26 cellular contexts compared by ENCODE assay signal in the genomic region with DNA sequence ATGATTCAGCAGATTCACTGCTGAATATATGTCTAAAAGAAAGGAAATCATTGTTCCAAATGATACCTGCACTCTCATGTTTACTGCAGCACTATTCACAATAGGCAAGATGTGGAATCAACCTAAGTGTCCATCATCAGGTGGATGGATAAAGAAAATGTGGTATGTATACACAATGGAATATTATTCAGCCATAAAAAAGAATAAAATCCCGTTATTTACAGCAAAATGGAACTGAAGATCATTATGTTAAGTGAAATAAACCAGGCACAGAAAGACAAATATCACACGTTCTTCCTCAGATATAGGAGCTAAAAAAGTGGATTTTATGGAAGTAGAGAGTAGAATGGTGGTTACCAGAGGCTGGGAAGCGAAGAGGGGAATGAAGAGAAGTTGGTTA.
DNase-seq lines count a peak whose midpoint lies in the region; ATAC-seq and TF ChIP-seq lines count a peak whose summit lies in the region.
"Had no signal": no experiment of that assay in that cellular context is flagged by ENCODE, and none has a peak within 500 bp of the region (broad histone marks: within the 10 kb centered on the region; RNA-seq: fewer than 3 reads in every experiment).

No MANE protein-coding gene starts in this region.

- no peaks in the 10 kb centered on the region for H3K36me3 ChIP-seq in OCI-LY3 (replicated peaks; ENCODE audit: low read depth, low read length)

- H3K27ac Mint-ChIP-seq in stimulated activated naive CD8-positive, alpha-beta T cell treated with anti-CD3 and anti-CD28 coated beads, Interleukin-15, Interleukin-2, amounts not matched to agents 100 ng/mL and 50 ng/mL, for 24 hours: peak overlapping the region; percentile 42
- peak overlapping the region; percentile 26 for H3K27ac Mint-ChIP-seq in central memory CD8-positive, alpha-beta T cell (ENCODE audit: low read depth)
- H3K27ac Mint-ChIP-seq: GM23338, H9, HFFc6 had no signal

- no peak overlapping the region for H3K4me3 Mint-ChIP-seq in stimulated activated naive CD8-positive, alpha-beta T cell treated with anti-CD3 and anti-CD28 coated beads, Interleukin-15, Interleukin-2, amounts not matched to agents 100 ng/mL and 50 ng/mL, for 24 hours
- no peak overlapping the region for H3K4me3 Mint-ChIP-seq in central memory CD8-positive, alpha-beta T cell
- H3K4me3 Mint-ChIP-seq: CD4-positive, CD25-positive, alpha-beta regulatory T cell; GM23338; H9; HFFc6 had no signal

- H3K36me3 Mint-ChIP-seq in stimulated activated naive CD8-positive, alpha-beta T cell treated with anti-CD3 and anti-CD28 coated beads, Interleukin-15, Interleukin-2, amounts not matched to agents 100 ng/mL and 50 ng/mL, for 24 hours (ENCODE audit: low read depth): peaks cover 40% of the 10 kb centered on the region
- peaks cover 7% of the 10 kb centered on the region for H3K36me3 Mint-ChIP-seq in central memory CD8-positive, alpha-beta T cell (ENCODE audit: insufficient read depth)

- H3K4me1 Mint-ChIP-seq in stimulated activated naive CD8-positive, alpha-beta T cell treated with anti-CD3 and anti-CD28 coated beads, Interleukin-15, Interleukin-2, amounts not matched to agents 100 ng/mL and 50 ng/mL, for 24 hours (ENCODE audit: low read depth): peaks cover 22% of the 10 kb centered on the region
- H3K4me1 Mint-ChIP-seq in central memory CD8-positive, alpha-beta T cell: peaks cover 33% of the 10 kb centered on the region

- peaks cover 48% of the 10 kb centered on the region for H3K4me1 ChIP-seq in OCI-LY3 (ENCODE audit: low read length)

- H3K9ac ChIP-seq in OCI-LY3 (ENCODE audit: low read length): no peak overlapping the region
- H3K9ac ChIP-seq: BLaER1, KMS-11 had no signal

- no peak overlapping the region for H3K4me3 ChIP-seq in OCI-LY3 (ENCODE audit: low read length)
- H3K4me3 ChIP-seq: BLaER1, GM23338 had no signal

- TF ChIP-seq CTCF in OCI-LY3 (IDR thresholded peaks at IDR 0.05; ENCODE audit: low read depth, low read length): no peak

- no peaks in the 10 kb centered on the region for H4K20me1 ChIP-seq in OCI-LY3 (ENCODE audit: insufficient read depth, low read length)

- H3K4me2 ChIP-seq in OCI-LY3 (ENCODE audit: low read length): peak overlapping the region; percentile 79
- H3K4me2 ChIP-seq: BLaER1, GM23338, KMS-11 had no signal

- peaks cover 6% of the 10 kb centered on the region for H3K9me3 Mint-ChIP-seq in stimulated activated naive CD8-positive, alpha-beta T cell treated with anti-CD3 and anti-CD28 coated beads, Interleukin-15, Interleukin-2, amounts not matched to agents 100 ng/mL and 50 ng/mL, for 24 hours
- no peaks in the 10 kb centered on the region for H3K9me3 Mint-ChIP-seq in central memory CD8-positive, alpha-beta T cell
- H3K9me3 Mint-ChIP-seq: CD4-positive, CD25-positive, alpha-beta regulatory T cell; H9; HFFc6 had no signal

- no peaks in the 10 kb centered on the region for H3K27me3 ChIP-seq in OCI-LY3 (ENCODE audit: low read depth, low read length)
- H3K27me3 ChIP-seq: BLaER1 had no signal

- no peaks in the 10 kb centered on the region for H3K27me3 Mint-ChIP-seq in stimulated activated naive CD8-positive, alpha-beta T cell treated with anti-CD3 and anti-CD28 coated beads, Interleukin-15, Interleukin-2, amounts not matched to agents 100 ng/mL and 50 ng/mL, for 24 hours
- H3K27me3 Mint-ChIP-seq in central memory CD8-positive, alpha-beta T cell: no peaks in the 10 kb centered on the region
- H3K27me3 Mint-ChIP-seq: CD4-positive, CD25-positive, alpha-beta regulatory T cell had no signal

- no peak overlapping the region for H2AFZ ChIP-seq in OCI-LY3 (ENCODE audit: low read depth, low read length)
- H2AFZ ChIP-seq: GM23338 had no signal

- peak overlapping the region; percentile 92 for H3K27ac ChIP-seq in OCI-LY3 (ENCODE audit: low read length)
- H3K27ac ChIP-seq: BLaER1, KMS-11, RWPE1 had no signal

- peaks cover 5% of the 10 kb centered on the region; the same call in 1 of the 2 replicates for H3K79me2 ChIP-seq in OCI-LY3 (ENCODE audit: low read length)

- no peak for DNase-seq in stimulated activated naive CD8-positive, alpha-beta T cell treated with anti-CD3 and anti-CD28 coated beads, Interleukin-15, Interleukin-2, amounts not matched to agents 100 U/mL and 50 U/mL, for 24 hours
- no peak for DNase-seq in central memory CD8-positive, alpha-beta T cell (ENCODE audit: low spot score in 2 of 2)
- DNase-seq in NK-92 (lab: John Stamatoyannopoulos, UW; ENCODE audit: unreplicated experiment): no peak
- DNase-seq in activated CD4-positive, alpha-beta T cell treated with anti-CD3 and anti-CD28 coated beads for 1 hour: no peak
- no peak for DNase-seq in NCI-H1694 treated with DMSO at 0.1 percent for 48 hours (lab: John Stamatoyannopoulos, UW)
- DNase-seq: CD4-positive, CD25-positive, alpha-beta regulatory T cell; H9; HFFc6; IMR-90; NCI-H1048; NCI-H1417 treated with DMSO at 0.1 percent for 48 hours; NCI-H187 treated with DMSO at 0.1 percent for 48 hours; NCI-H2171 treated with DMSO at 0.1 percent for 48 hours; NCI-H446; NCI-H524 treated with DMSO at 0.1 percent for 48 hours; NCI-H774; NK-92 treated with Interleukin-12 subunit alpha and Interleukin-12 subunit beta, amount 100 ng/mL, for 24 hours; SHP77; SW 1271 had no signal

- no peaks in the 10 kb centered on the region for H3K9me3 ChIP-seq in OCI-LY3 (ENCODE audit: insufficient read depth, low read length)

- no peak for ATAC-seq in stimulated activated naive CD8-positive, alpha-beta T cell treated with anti-CD3 and anti-CD28 coated beads, Interleukin-15, Interleukin-2, amounts not matched to agents 100 U/mL and 50 U/mL, for 24 hours
- no peak for ATAC-seq in central memory CD8-positive, alpha-beta T cell (replicated peaks; ENCODE audit: extremely low read depth, poor library complexity, severe bottlenecking)
- ATAC-seq: GM23338, Panc1 had no signal
